ENCODE assay signal across 1 cellular context in the genomic region with DNA sequence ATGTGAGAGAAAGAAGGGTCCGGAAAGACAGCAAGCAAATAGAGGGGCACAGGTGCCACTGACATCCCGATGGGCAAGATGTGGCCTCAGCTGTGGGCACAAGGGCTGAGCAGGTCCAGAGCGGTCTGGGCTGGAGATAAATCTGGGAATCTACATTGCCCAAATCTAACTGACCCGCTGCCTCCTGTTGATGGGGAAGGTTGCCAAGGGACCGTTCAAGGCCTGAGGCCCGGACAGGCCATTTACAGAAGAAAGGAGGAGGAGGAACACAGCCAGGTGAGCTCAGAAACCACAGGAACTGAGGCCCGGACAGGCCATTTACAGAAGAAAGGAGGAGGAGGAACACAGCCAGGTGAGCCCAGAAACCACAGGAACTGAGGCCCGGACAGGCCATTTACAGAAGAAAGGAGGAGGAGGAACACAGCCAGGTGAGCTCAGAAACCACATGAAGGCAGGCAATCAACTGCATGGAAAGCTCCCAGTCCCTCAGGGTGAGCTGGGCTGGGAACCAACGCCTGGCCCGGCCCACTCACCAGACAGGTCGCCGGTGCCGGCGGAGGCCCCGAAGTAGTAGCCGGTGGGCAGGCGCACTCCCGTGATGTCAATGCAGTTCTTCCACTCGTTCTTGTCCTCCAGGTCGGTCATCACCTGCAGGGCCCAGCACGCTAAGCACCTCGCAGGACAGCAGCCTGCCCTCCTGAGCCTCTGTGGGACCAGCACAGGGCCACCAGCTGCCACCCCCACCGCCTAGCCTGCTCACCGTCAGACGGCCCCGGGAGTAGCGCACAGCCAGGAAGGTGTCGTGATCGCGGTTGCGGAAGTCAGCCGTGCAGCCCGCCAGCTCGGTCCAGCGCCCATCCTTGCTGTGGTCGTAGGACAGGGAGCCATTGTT.
TF ChIP-seq lines count a peak whose summit lies in the region.

No MANE protein-coding gene starts in this region.

TF ChIP-seq in H1, 55 proteins besides CTCF, POLR2A, EP300 and RAD21:
- TF ChIP-seq RBBP5 (IDR thresholded peaks at IDR 0.05; ENCODE audit: borderline replicate concordance, low read depth, low read length) (no peak), GABPA (IDR thresholded peaks at IDR 0.05; ENCODE audit: borderline replicate concordance, insufficient read depth, low read length) (no peak), SAP30 (IDR thresholded peaks at IDR 0.05; ENCODE audit: insufficient read depth, insufficient replicate concordance, low read length) (no peak), BACH1 (IDR thresholded peaks at IDR 0.05; ENCODE audit: low read length) (no peak), ASH2L (IDR thresholded peaks at IDR 0.05; ENCODE audit: low read length) (no peak), NANOG (IDR thresholded peaks at IDR 0.05; ENCODE audit: insufficient read depth, low read depth, low read length, poor library complexity, severe bottlenecking) (no peak)
TF ChIP-seq in H1: peak in this region for 0.
